8 cellular contexts compared by ENCODE assay signal in genomic region chr9:79572032-79572890, GRCh38. TPM values are rescaled to one million over a fixed set of nuclear protein-coding genes. Genes with fewer than 3 reads are reported as not detected.
DNase-seq lines count a peak whose midpoint lies in the region; ATAC-seq and TF ChIP-seq lines count a peak whose summit lies in the region.

No MANE protein-coding gene starts in this region.

- BruUV-seq in Calu3 (replicated peaks; lab: Mats Ljungman, UMichigan): TSS peak; percentile 51

- CTCF ChIA-PET in Calu3 (lab: Charles Lee): no interaction called here

- peak overlapping the region; percentile 67 for H3K4me3 ChIP-seq in HFF-Myc (replicated peaks; ENCODE audit: low read depth, low read length)

- peaks cover 8% of the 10 kb centered on the region for H3K36me3 Mint-ChIP-seq in Calu3 (ENCODE audit: insufficient read depth, unreplicated experiment)
- peaks cover 15% of the 10 kb centered on the region for H3K36me3 Mint-ChIP-seq in central memory CD8-positive, alpha-beta T cell (ENCODE audit: insufficient read depth)

- no peaks in the 10 kb centered on the region for H3K4me1 Mint-ChIP-seq in Calu3 (ENCODE audit: low read depth, unreplicated experiment)
- H3K4me1 Mint-ChIP-seq in central memory CD8-positive, alpha-beta T cell: peaks cover 41% of the 10 kb centered on the region

- DNase-seq in Calu3 (peak; percentile 13), HFF-Myc (ENCODE audit: extremely low read depth, low read depth) (no peak), T follicular helper cell (ENCODE audit: low read depth) (peak; percentile 44), kidney glomerular epithelial cell (lab: John Stamatoyannopoulos, UW) (peak; percentile 63)
- peak; percentile 47 to 52 for DNase-seq in central memory CD8-positive, alpha-beta T cell (ENCODE audit: low spot score in 2 of 2)
- peak; percentile 47 to 49 for DNase-seq in stimulated activated CD4-positive, alpha-beta T cell treated with anti-CD3 and anti-CD28 coated beads, Interleukin-2, amount 100 ng/mL, for 24 hours

- TF ChIP-seq CTCF in Calu3 (IDR thresholded peaks at IDR 0.05; ENCODE audit: unreplicated experiment) (no peak), HFF-Myc (IDR thresholded peaks at IDR 0.05; ENCODE audit: low read depth, low read length, missing control alignments) (no peak)

- no peak overlapping the region for H3K4me3 Mint-ChIP-seq in Calu3 (ENCODE audit: low read depth, unreplicated experiment)
- no peak overlapping the region for H3K4me3 Mint-ChIP-seq in central memory CD8-positive, alpha-beta T cell

- no peaks in the 10 kb centered on the region for H3K9me3 Mint-ChIP-seq in Calu3 (ENCODE audit: low read depth, unreplicated experiment)
- H3K9me3 Mint-ChIP-seq in central memory CD8-positive, alpha-beta T cell: no peaks in the 10 kb centered on the region

- ATAC-seq in central memory CD8-positive, alpha-beta T cell (replicated peaks; ENCODE audit: extremely low read depth, poor library complexity, severe bottlenecking): no peak
- ATAC-seq in GM21447 (IDR thresholded peaks at IDR 0.05; ENCODE audit: unreplicated experiment): no peak
- ATAC-seq in GM21381 (IDR thresholded peaks at IDR 0.05; ENCODE audit: unreplicated experiment): no peak

- H3K27ac Mint-ChIP-seq in Calu3 (ENCODE audit: unreplicated experiment): no peak overlapping the region
- H3K27ac Mint-ChIP-seq in central memory CD8-positive, alpha-beta T cell (ENCODE audit: low read depth): no peak overlapping the region

- H3K27me3 Mint-ChIP-seq in Calu3 (ENCODE audit: unreplicated experiment): peaks cover 26% of the 10 kb centered on the region
- no peaks in the 10 kb centered on the region for H3K27me3 Mint-ChIP-seq in central memory CD8-positive, alpha-beta T cell

- intact Hi-C loops in Calu3 (cut with micrococcal nuclease; ENCODE audit: unreplicated experiment): no loop called here

RNA-seq across cellular contexts. Expression of gene TLE4, which starts 0.5 kb away (rescaled TPM):
- 0.97 and 2.3 TPM in 2 replicates for total RNA-seq in Calu3 (2022)
